Comparison of ENCODE assay signal across 26 cellular contexts in genomic region chr21:36377391-36377842, GRCh38. TPM values are rescaled to one million over a fixed set of nuclear protein-coding genes. Genes with fewer than 3 reads are reported as not detected.
A peak's percentile ranks its signal among the peaks of the same experiment; 100 is the strongest.
DNase-seq lines count a peak whose midpoint lies in the region; ATAC-seq, FAIRE-seq and TF ChIP-seq lines count a peak whose summit lies in the region.
"Had no signal": no experiment of that assay in that cellular context is flagged by ENCODE, and none has a peak within 500 bp of the region (broad histone marks: within the 10 kb centered on the region; RNA-seq: fewer than 3 reads in every experiment).

No MANE protein-coding gene starts in this region.

- FAIRE-seq in K562 (lab: Jason Lieb, UNC), result peak; percentile 26
- FAIRE-seq: D721Med had no signal

- 91% methylated on average over 7 of the region's 7 CpGs for WGBS in K562 (ENCODE audit: insufficient coverage, low coverage, missing lambda C conversion rate)
- 46 to 60% (median 49%) methylated on average over 7 of the region's 7 CpGs for WGBS in stomach, 5 donors
- 88 to 95% methylated on average over 7 of the region's 7 CpGs for WGBS in upper lobe of left lung, 2 donors

- in situ Hi-C loops in K562 (cut with MboI), result no loop called here

- H3K27ac ChIP-seq in K562 (ENCODE audit: extremely low read depth, low read depth, low read length), result no peak overlapping the region
- H3K27ac ChIP-seq in stomach, result peak overlapping the region in 3 of 5 donors; percentile 7 to 38 (median 16)
- H3K27ac ChIP-seq in upper lobe of left lung, result no peak overlapping the region
- H3K27ac ChIP-seq: heart left ventricle, PC-9, sigmoid colon had no signal

- no peaks in the 10 kb centered on the region for H3K79me2 ChIP-seq in K562 (ENCODE audit: control insufficient read depth, insufficient read depth, low read length)

- H3K4me2 ChIP-seq in K562 (ENCODE audit: insufficient read depth, low read length), result no peak overlapping the region
- H3K4me2 ChIP-seq: PC-9 had no signal

- TF ChIP-seq RAD21 in K562 (CRISPR knock-in tag; conservative IDR thresholded peaks at IDR 0.05 in 1 of 2, IDR thresholded peaks at IDR 0.05 in 1 of 2), result no peak

- TF ChIP-seq EP300 in K562 (IDR thresholded peaks at IDR 0.05; ENCODE audit: low read length) (no peak), stomach (IDR thresholded peaks at IDR 0.05) (no peak), upper lobe of left lung (IDR thresholded peaks at IDR 0.05) (no peak)

- H3K4me1 Mint-ChIP-seq in Calu3 (ENCODE audit: low read depth, unreplicated experiment) (peaks cover 7% of the 10 kb centered on the region), mesothelial cell of epicardium (peaks cover 10% of the 10 kb centered on the region)

- H3K4me3 ChIP-seq in K562 (no peak overlapping the region), stomach (no peak overlapping the region), upper lobe of left lung (no peak overlapping the region)
- H3K4me3 ChIP-seq: heart left ventricle, PC-9, sigmoid colon, thoracic aorta had no signal

- H2AFZ ChIP-seq in K562 (ENCODE audit: low read depth, low read length), result no peak overlapping the region
- H2AFZ ChIP-seq: PC-9 had no signal

- no peaks in the 10 kb centered on the region for H3K9me1 ChIP-seq in K562 (ENCODE audit: control insufficient read depth, insufficient read depth, low read length)

- ATAC-seq in K562 (no peak), upper lobe of left lung (ENCODE audit: low FRiP score in 2 of 2) (no peak)
- ATAC-seq: activated naive CD8-positive, alpha-beta T cell treated with anti-CD3 and anti-CD28 coated beads, Interleukin-2, amount 50 U/mL, for 24 hours; heart left ventricle; Right ventricle myocardium inferior had no signal

- intact Hi-C loops in Calu3 (cut with micrococcal nuclease; ENCODE audit: unreplicated experiment), result no loop called here
- intact Hi-C loops in K562 (cut with micrococcal nuclease), result no loop called here
- intact Hi-C loops in stomach (cut with DNase I; ENCODE audit: low total_unique reads), result no loop called here

- H3K9me3 Mint-ChIP-seq in Calu3 (ENCODE audit: low read depth, unreplicated experiment) (no peaks in the 10 kb centered on the region), mesothelial cell of epicardium (no peaks in the 10 kb centered on the region)
- H3K9me3 Mint-ChIP-seq: activated naive CD8-positive, alpha-beta T cell treated with anti-CD3 and anti-CD28 coated beads, Interleukin-2, amount 50 U/mL, for 24 hours; T-helper 2 cell treated with Interferon-gamma antibody and Interleukin-4, amounts not matched to agents 5 μg/mL and 100 μg/mL, for 36 hours had no signal

- BruUV-seq in Calu3 (replicated peaks; lab: Mats Ljungman, UMichigan) (no TSS peak), K562 (replicated peaks; lab: Mats Ljungman, UMichigan) (no TSS peak)

- H3K9me3 ChIP-seq in K562 (replicated peaks; ENCODE audit: control insufficient read depth, insufficient read depth, low read depth, low read length) (no peaks in the 10 kb centered on the region), stomach (no peaks in the 10 kb centered on the region), upper lobe of left lung (no peaks in the 10 kb centered on the region)
- H3K9me3 ChIP-seq: heart left ventricle, sigmoid colon, thoracic aorta had no signal

- H3K27ac Mint-ChIP-seq in Calu3 (ENCODE audit: unreplicated experiment), result peak overlapping the region; percentile 71
- H3K27ac Mint-ChIP-seq in mesothelial cell of epicardium, result peak overlapping the region; percentile 41
- H3K27ac Mint-ChIP-seq: activated naive CD8-positive, alpha-beta T cell treated with anti-CD3 and anti-CD28 coated beads, Interleukin-2, amount 50 U/mL, for 24 hours; T-helper 2 cell treated with Interferon-gamma antibody and Interleukin-4, amounts not matched to agents 5 μg/mL and 100 μg/mL, for 36 hours had no signal

- POLR2A ChIA-PET in K562 (lab: Yijun Ruan, JAX), result interaction anchor here (0.7 to 1.0 kb wide), 2 partner anchors 11 to 90 kb away, joined by 3 read pairs; no protein-coding TSS in a partner anchor

- H3K36me3 ChIP-seq in K562 (ENCODE audit: control insufficient read depth, insufficient read depth, low read length) (peaks cover 52% of the 10 kb centered on the region), stomach (peaks cover 25 to 63% (median 62%) of the 10 kb centered on the region in 4 donors), upper lobe of left lung (peaks cover 32 to 59% (median 40%) of the 10 kb centered on the region in 4 donors)

- peaks cover 24% of the 10 kb centered on the region for H3K36me3 Mint-ChIP-seq in Calu3 (ENCODE audit: insufficient read depth, unreplicated experiment)
- H3K36me3 Mint-ChIP-seq in mesothelial cell of epicardium, result peaks cover 26% of the 10 kb centered on the region

- no peak overlapping the region for H3K9ac ChIP-seq in K562 (ENCODE audit: insufficient read depth in 1 of 2, low read depth in 2 of 2, low read length in 2 of 2)

- CTCF ChIA-PET in Calu3 (lab: Charles Lee) (no interaction called here), K562 (lab: Yijun Ruan, JAX; ENCODE audit: low intra/inter-chr PET ratio) (no interaction called here)

- TF ChIP-seq CTCF in Calu3 (IDR thresholded peaks at IDR 0.05; ENCODE audit: unreplicated experiment) (no peak), K562 (IDR thresholded peaks at IDR 0.05 in 2 of 3, conservative IDR thresholded peaks at IDR 0.05 in 1 of 3; ENCODE audit: insufficient read depth in 2 of 3, low read depth in 1 of 3, low read length in 3 of 3) (no peak), mesothelial cell of epicardium (IDR thresholded peaks at IDR 0.05; ENCODE audit: unreplicated experiment) (no peak), stomach (IDR thresholded peaks at IDR 0.05) (no peak), upper lobe of left lung (IDR thresholded peaks at IDR 0.05) (no peak)

- H3K4me1 ChIP-seq in K562 (replicated peaks in 1 of 2; ENCODE audit: control insufficient read depth in 2 of 2, insufficient read depth in 2 of 2, low read length in 2 of 2) (no peaks in the 10 kb centered on the region), stomach (peaks cover 0 to 16% (median 4%) of the 10 kb centered on the region in 4 donors), upper lobe of left lung (no peaks in the 10 kb centered on the region)
- H3K4me1 ChIP-seq: sigmoid colon had no signal

- H3K27me3 Mint-ChIP-seq in Calu3 (ENCODE audit: unreplicated experiment) (no peaks in the 10 kb centered on the region), mesothelial cell of epicardium (ENCODE audit: low read depth) (no peaks in the 10 kb centered on the region)
- H3K27me3 Mint-ChIP-seq: activated naive CD8-positive, alpha-beta T cell treated with anti-CD3 and anti-CD28 coated beads, Interleukin-2, amount 50 U/mL, for 24 hours had no signal

- H3K4me3 Mint-ChIP-seq in Calu3 (ENCODE audit: low read depth, unreplicated experiment), result no peak overlapping the region
- no peak overlapping the region for H3K4me3 Mint-ChIP-seq in mesothelial cell of epicardium
- H3K4me3 Mint-ChIP-seq: activated naive CD8-positive, alpha-beta T cell treated with anti-CD3 and anti-CD28 coated beads, Interleukin-2, amount 50 U/mL, for 24 hours; T-helper 2 cell treated with Interferon-gamma antibody and Interleukin-4, amounts not matched to agents 5 μg/mL and 100 μg/mL, for 36 hours had no signal

- no peak for TF ChIP-seq POLR2A in K562 (conservative IDR thresholded peaks at IDR 0.05)
- TF ChIP-seq POLR2A in stomach (IDR thresholded peaks at IDR 0.05), result no peak
- no peak for TF ChIP-seq POLR2A in upper lobe of left lung (IDR thresholded peaks at IDR 0.05)

- H4K20me1 ChIP-seq in K562 (replicated peaks; ENCODE audit: control insufficient read depth, insufficient read depth, low read length), result no peaks in the 10 kb centered on the region

- no peaks in the 10 kb centered on the region for H3K27me3 ChIP-seq in K562 (ENCODE audit: control insufficient read depth in 2 of 2, insufficient read depth in 2 of 2, low read length in 2 of 2)
- no peaks in the 10 kb centered on the region for H3K27me3 ChIP-seq in stomach
- H3K27me3 ChIP-seq in upper lobe of left lung, result no peaks in the 10 kb centered on the region
- H3K27me3 ChIP-seq: heart left ventricle, sigmoid colon had no signal

- DNase-seq in Calu3 (peak; percentile 49), K562 (ENCODE audit: extremely low read depth in 1 of 4, low spot score in 3 of 4) (no peak), mesothelial cell of epicardium (ENCODE audit: low spot score in 2 of 2, unreplicated experiment in 2 of 2) (no peak), stomach (no peak), upper lobe of left lung (no peak)
- DNase-seq in activated CD4-positive, CD25-positive, alpha-beta regulatory T cell (lab: John Stamatoyannopoulos, UW), result no peak
- no peak for DNase-seq in central memory CD4-positive, alpha-beta T cell
- DNase-seq: activated CD4-positive, alpha-beta T cell treated with anti-CD3 and anti-CD28 coated beads for 4 hours; activated gamma-delta T cell; activated naive CD8-positive, alpha-beta T cell treated with anti-CD3 and anti-CD28 coated beads, Interleukin-2, amount 50 U/mL, for 24 hours; activated T-cell treated with anti-CD3 and anti-CD28 coated beads, Interleukin-2, amount 50 U/mL, for 1 hour; C1 segment of cervical spinal cord; cerebellar nuclear complex; heart left ventricle; Karpas-422; NCI-H1694 treated with DMSO at 0.1 percent for 48 hours; NCI-H2171; NCI-H510A treated with DMSO at 0.1 percent for 48 hours; PC-9; sigmoid colon; stimulated activated CD4-positive, alpha-beta T cell treated with anti-CD3 and anti-CD28 coated beads, Interleukin-15, amount 100 ng/mL, for 24 hours; stimulated activated naive CD4-positive, alpha-beta T cell treated with Interleukin-2 at 50 U/mL for 16 hours had no signal

RNA-seq across cellular contexts. Expression of gene CHAF1B, which starts 7.8 kb away (rescaled TPM):
- total RNA-seq in Calu3 (2022) (13.2 and 16.0 TPM in 2 replicates), K562 (2014; rRNA removed) (17.8 and 23.0 TPM in 2 replicates), K562 (2014; rRNA removed; fragmentation: Illumina TruSeq; extraction: Trizol) (24.0 and 28.3 TPM in 2 replicates), K562 (2015; rRNA removed; fragmentation: Illumina TruSeq; extraction: Trizol) (22.7 and 23.4 TPM in 2 replicates), K562 (2021) (32.3 and 36.8 TPM in 2 replicates), mesothelial cell of epicardium (8.2 to 10.3 TPM (median 9.2 TPM) in 3 replicates), stomach (10 to 100 TPM in 1 of 5 donors, 1 to 10 TPM in 2, under 1 TPM in 2; 0.29 to 15.2 (median 1.3) TPM), upper lobe of left lung (1 to 10 TPM in 4 of 6 donors, under 1 TPM in 2; 0.55 to 2.1 (median 1.2) TPM)
- total RNA-seq in K562 (2011; cell fraction: chromatin; rRNA removed; ENCODE audit: low replicate concordance), result 28.3 and 29.4 TPM in 2 replicates
- total RNA-seq in K562 (2011; cell fraction: nucleolus; rRNA removed), result 14.1 and 17.0 TPM in 2 replicates
- 21.1 and 28.3 TPM in 2 replicates for total RNA-seq in K562 (2011; cell fraction: nucleoplasm; rRNA removed)
- polyA plus RNA-seq in K562 (2011; rRNA removed) (21.0 and 24.4 TPM in 2 replicates), K562 (2014; fragmentation: Illumina TruSeq; extraction: Trizol) (29.7 and 34.2 TPM in 2 replicates), K562 (2014; fragmentation: Nextera tagmentation; extraction: Ambion mirVana) (10 to 100 TPM in 1 of 2 experiments, 1 to 10 TPM in 1; 7.5 to 12.2 TPM), K562 (2014; rRNA removed) (19.4 and 23.4 TPM in 2 replicates), stomach (1 to 10 TPM in 2 of 3 donors, under 1 TPM in 1; 0.76 to 1.8 (median 1.4) TPM)
- 14.7 and 17.6 TPM in 2 replicates for polyA plus RNA-seq in K562 (2011; cell fraction: cytosol; rRNA removed)
- 14.3 and 15.2 TPM in 2 replicates for polyA plus RNA-seq in K562 (2011; cell fraction: nucleus; rRNA removed)
- 19.3 and 19.7 TPM in 2 replicates for polyA plus RNA-seq in K562 (2012)
- polyA minus RNA-seq in K562 (2011; rRNA and poly(A)+ RNA removed), result 19.1 and 20.2 TPM in 2 replicates
- 17.5 and 19.8 TPM in 2 replicates for polyA minus RNA-seq in K562 (2011; cell fraction: cytosol; rRNA and poly(A)+ RNA removed)
- polyA minus RNA-seq in K562 (2011; cell fraction: nucleus; rRNA and poly(A)+ RNA removed), result 7.4 and 10.0 TPM in 2 replicates

RNA-seq across cellular contexts. Expression of gene MORC3, which starts 57.4 kb away (rescaled TPM):
- total RNA-seq in Calu3 (2022) (18.2 and 20.2 TPM in 2 replicates), K562 (2014; rRNA removed) (34.5 and 48.6 TPM in 2 replicates), K562 (2014; rRNA removed; fragmentation: Illumina TruSeq; extraction: Trizol) (53.7 and 61.1 TPM in 2 replicates), K562 (2015; rRNA removed; fragmentation: Illumina TruSeq; extraction: Trizol) (46.0 and 52.1 TPM in 2 replicates), K562 (2021) (29.5 and 36.1 TPM in 2 replicates), mesothelial cell of epicardium (32.6 to 35.2 TPM (median 33.0 TPM) in 3 replicates), stomach (10 to 100 TPM; 11.9 to 95.1 (median 57.8) TPM), upper lobe of left lung (10 to 100 TPM; 26.0 to 62.7 (median 31.5) TPM)
- total RNA-seq in K562 (2011; cell fraction: chromatin; rRNA removed; ENCODE audit: low replicate concordance), result 69.1 and 213 TPM in 2 replicates
- total RNA-seq in K562 (2011; cell fraction: nucleolus; rRNA removed), result 39.4 and 52.0 TPM in 2 replicates
- total RNA-seq in K562 (2011; cell fraction: nucleoplasm; rRNA removed), result 78.0 and 101 TPM in 2 replicates
- polyA plus RNA-seq in K562 (2011; rRNA removed) (34.6 and 43.4 TPM in 2 replicates), K562 (2014; fragmentation: Illumina TruSeq; extraction: Trizol) (30.0 and 36.0 TPM in 2 replicates), K562 (2014; fragmentation: Nextera tagmentation; extraction: Ambion mirVana) (10 to 100 TPM; 12.7 to 20.5 TPM), K562 (2014; rRNA removed) (26.1 and 30.6 TPM in 2 replicates), stomach (10 to 100 TPM in 2 of 3 donors, 1 to 10 TPM in 1; 8.0 to 14.2 (median 11.0) TPM)
- polyA plus RNA-seq in K562 (2011; cell fraction: cytosol; rRNA removed), result 4.9 and 13.5 TPM in 2 replicates
- 19.9 and 29.4 TPM in 2 replicates for polyA plus RNA-seq in K562 (2011; cell fraction: nucleus; rRNA removed)
- polyA plus RNA-seq in K562 (2012), result 16.6 and 19.7 TPM in 2 replicates
- polyA minus RNA-seq in K562 (2011; rRNA and poly(A)+ RNA removed), result 86.5 and 93.2 TPM in 2 replicates
- 19.8 and 24.6 TPM in 2 replicates for polyA minus RNA-seq in K562 (2011; cell fraction: cytosol; rRNA and poly(A)+ RNA removed)
- 31.8 and 54.8 TPM in 2 replicates for polyA minus RNA-seq in K562 (2011; cell fraction: nucleus; rRNA and poly(A)+ RNA removed)

Comparison
In these comparisons a context has a peak if more than half of its experiments do, and no peak if none do; other contexts are left out.
1. H3K27ac ChIP-seq: peak in stomach (3 of 5); none in K562 (single experiment) and upper lobe of left lung (0 of 4).